In the genomic region with DNA sequence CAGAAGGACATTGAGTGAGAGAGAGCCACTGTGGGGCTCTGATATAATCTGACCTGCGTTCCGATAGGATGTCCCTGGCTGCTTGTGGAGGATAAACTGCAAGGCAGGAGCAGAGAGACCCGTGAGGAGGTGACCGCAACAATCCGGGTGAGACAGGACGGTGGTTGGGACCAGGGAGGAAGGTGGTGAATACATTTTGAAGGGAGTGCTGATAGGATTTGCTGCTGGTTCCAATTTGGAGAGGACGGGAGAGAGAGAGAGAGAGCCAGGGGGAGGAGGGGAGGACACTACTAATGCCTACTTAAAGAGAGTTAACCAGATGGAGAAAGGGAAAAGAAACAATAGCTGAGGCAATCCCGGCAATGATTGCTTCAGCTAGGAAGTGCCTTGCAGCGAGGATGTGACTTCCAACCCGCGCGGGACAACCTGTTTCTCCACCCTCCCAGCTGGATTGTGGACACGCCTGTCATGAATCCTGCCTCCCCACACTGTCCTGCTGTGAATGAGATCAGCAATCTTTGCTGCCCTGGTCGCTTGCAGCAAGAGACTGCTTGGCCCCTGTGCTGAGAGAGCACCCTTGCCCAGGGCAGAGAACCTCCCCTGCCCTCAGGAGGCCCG, we compare ENCODE assay signal across 12 cellular contexts.
DNase-seq lines count a peak whose midpoint lies in the region; ATAC-seq, FAIRE-seq and TF ChIP-seq lines count a peak whose summit lies in the region.
"Had no signal": no experiment of that assay in that cellular context is flagged by ENCODE, and none has a peak within 500 bp of the region (broad histone marks: within the 10 kb centered on the region; RNA-seq: fewer than 3 reads in every experiment).

No MANE protein-coding gene starts in this region.

- no peak for FAIRE-seq in GM12891 (lab: Jason Lieb, UNC)
- FAIRE-seq: colon had no signal

- POLR2A ChIA-PET in Caco-2 (lab: Charles Lee) = interaction anchor here (0.5 kb wide), 1 partner anchor 290 kb away, joined by 3 read pairs; no protein-coding TSS in a partner anchor

- DNase-seq in Caco-2 (peak; percentile 82 to 84), MG63 (peak; percentile 42), cerebellum (ENCODE audit: low spot score) (peak; percentile 39), mucosa of descending colon (peak; percentile 33 to 65 (median 63)), superior temporal gyrus (ENCODE audit: extremely low spot score) (no peak), GM12891 (ENCODE audit: insufficient read length, low spot score) (no peak), cortex of kidney (lab: John Stamatoyannopoulos, UW) (no peak), anterior cingulate cortex (lab: John Stamatoyannopoulos, UW) (no peak)
- DNase-seq: activated CD4-positive, alpha-beta T cell treated with anti-CD3 and anti-CD28 coated beads for 1 hour; naive B cell; NCI-H187 had no signal

- H3K9me3 Mint-ChIP-seq in Caco-2 (ENCODE audit: unreplicated experiment) = peaks cover 26% of the 10 kb centered on the region

- no peak for TF ChIP-seq CTCF in Caco-2 (IDR thresholded peaks at IDR 0.05; ENCODE audit: insufficient read depth in 1 of 2, low read depth in 1 of 2, low read length in 1 of 2, severe bottlenecking in 1 of 2, unreplicated experiment in 1 of 2)
- TF ChIP-seq CTCF in mucosa of descending colon (IDR thresholded peaks at IDR 0.05) = no peak

- BruUV-seq in Caco-2 (replicated peaks; lab: Mats Ljungman, UMichigan) = TSS peak; percentile 55

- H3K4me3 Mint-ChIP-seq in Caco-2 (ENCODE audit: unreplicated experiment) = peak overlapping the region; percentile 40

- CTCF ChIA-PET in Caco-2 (lab: Charles Lee) = interaction anchor here (0.6 kb wide), 2 partner anchors 55 to 229 kb away, joined by 3 read pairs; no protein-coding TSS in a partner anchor

- no peak overlapping the region for H3K4me3 ChIP-seq in Caco-2 (ENCODE audit: low read depth, low read length)
- H3K4me3 ChIP-seq in MG63 = no peak overlapping the region
- H3K4me3 ChIP-seq in mucosa of descending colon = no peak overlapping the region

- peak; percentile 96 for ATAC-seq in mucosa of descending colon

- no peaks in the 10 kb centered on the region for H3K27me3 Mint-ChIP-seq in Caco-2 (ENCODE audit: insufficient read depth, unreplicated experiment)

- H3K36me3 ChIP-seq in Caco-2 (ENCODE audit: control insufficient read depth, insufficient read depth, low read length) (no peaks in the 10 kb centered on the region), MG63 (no peaks in the 10 kb centered on the region), mucosa of descending colon (ENCODE audit: low read depth) (no peaks in the 10 kb centered on the region)

- H3K9me3 ChIP-seq in Caco-2 (peaks cover 32% of the 10 kb centered on the region), MG63 (peaks cover 14% of the 10 kb centered on the region), mucosa of descending colon (peaks cover 9% of the 10 kb centered on the region)

- intact Hi-C loops in Caco-2 (cut with micrococcal nuclease; ENCODE audit: unreplicated experiment) (loop anchor here (2.0 kb wide), 1 partner anchor 85 kb away; no protein-coding TSS in a partner anchor), mucosa of descending colon (cut with DNase I, micrococcal nuclease) (no loop called here)

- H3K4me1 ChIP-seq in Caco-2 (peaks cover 12% of the 10 kb centered on the region; the same call in 1 of the 2 replicates), mucosa of descending colon (ENCODE audit: low read depth) (no peaks in the 10 kb centered on the region)

- no peak for TF ChIP-seq POLR2A in GM12891 (IDR thresholded peaks at IDR 0.05; ENCODE audit: low read depth, low read length)

- peaks cover 18% of the 10 kb centered on the region for H3K4me1 Mint-ChIP-seq in Caco-2 (ENCODE audit: low read depth, unreplicated experiment)

- peak overlapping the region; percentile 86 for H3K27ac Mint-ChIP-seq in Caco-2 (ENCODE audit: unreplicated experiment)

- no peaks in the 10 kb centered on the region for H3K36me3 Mint-ChIP-seq in Caco-2 (ENCODE audit: insufficient read depth, unreplicated experiment)

- H3K27me3 ChIP-seq in Caco-2 (replicated peaks; ENCODE audit: control insufficient read depth, insufficient read depth, low read length) (no peaks in the 10 kb centered on the region; the same call in 1 of the 2 replicates), MG63 (no peaks in the 10 kb centered on the region; the same call in 1 of the 2 replicates)

TF ChIP-seq in GM12891, 5 proteins besides CTCF, POLR2A, EP300 and RAD21:
- TF ChIP-seq POU2F2 (IDR thresholded peaks at IDR 0.05; ENCODE audit: low read depth, low read length) (no peak), POLR2AphosphoS5 (IDR thresholded peaks at IDR 0.05; ENCODE audit: low read depth, low read length) (no peak), SPI1 (IDR thresholded peaks at IDR 0.05; ENCODE audit: low read depth, low read length) (no peak), PAX5 (IDR thresholded peaks at IDR 0.05; ENCODE audit: insufficient read depth, low read length, severe bottlenecking) (no peak), TAF1 (IDR thresholded peaks at IDR 0.05; ENCODE audit: low read depth, low read length) (no peak)

Comparison
In these comparisons a context has a peak if more than half of its experiments do, and no peak if none do; other contexts are left out.
1. DNase-seq: peak in Caco-2 (2 of 2), MG63 (single experiment), cerebellum (single experiment) and mucosa of descending colon (3 of 3); none in superior temporal gyrus (single experiment), GM12891 (single experiment), cortex of kidney (single experiment) and anterior cingulate cortex (0 of 58).